In the genomic region with DNA sequence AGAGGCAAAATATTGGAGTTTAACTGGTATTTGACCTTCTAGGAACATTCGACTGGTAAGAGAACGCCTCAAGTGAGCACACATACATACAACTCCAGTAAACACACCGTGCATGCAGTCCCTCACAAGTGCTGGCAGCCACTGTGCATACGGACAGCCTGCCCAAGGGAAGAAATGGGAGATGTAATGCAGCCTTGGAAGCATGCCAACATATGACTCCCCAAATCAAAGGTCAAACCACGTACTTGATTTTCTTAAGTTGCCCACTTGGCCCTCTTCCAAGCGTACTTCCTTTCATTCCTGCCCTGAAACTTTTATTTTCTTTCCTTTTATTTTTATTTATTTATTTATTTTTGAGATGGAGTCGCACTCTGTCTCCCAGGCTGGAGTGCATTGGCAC, we compare ENCODE assay signal across 15 cellular contexts.
DNase-seq lines count a peak whose midpoint lies in the region; ATAC-seq, FAIRE-seq and TF ChIP-seq lines count a peak whose summit lies in the region.
"Had no signal": no experiment of that assay in that cellular context is flagged by ENCODE, and none has a peak within 500 bp of the region (broad histone marks: within the 10 kb centered on the region; RNA-seq: fewer than 3 reads in every experiment).

No MANE protein-coding gene starts in this region.

- no peaks in the 10 kb centered on the region for H3K9me3 ChIP-seq in mammary epithelial cell (replicated peaks; ENCODE audit: insufficient read depth, low read length)
- H3K9me3 ChIP-seq: spleen, upper lobe of right lung had no signal

- H3K4me1 ChIP-seq in mammary epithelial cell (ENCODE audit: insufficient read depth, low read length): peaks cover 27% of the 10 kb centered on the region

- CTCF ChIA-PET in mammary epithelial cell (lab: Charles Lee; ENCODE audit: low non-redundant PET): no interaction called here

- dilution Hi-C loops in mammary epithelial cell (cut with HindIII; ENCODE audit: low sequenced_read_pairs): no loop called here

- FAIRE-seq in D721Med (lab: Jason Lieb, UNC): no peak

- no TSS peak for BruUV-seq in mammary epithelial cell (replicated peaks; lab: Mats Ljungman, UMichigan)

- H3K27me3 ChIP-seq in mammary epithelial cell (ENCODE audit: insufficient read depth, low read length): no peaks in the 10 kb centered on the region
- H3K27me3 ChIP-seq: spleen, upper lobe of right lung had no signal

- H2AFZ ChIP-seq in mammary epithelial cell (ENCODE audit: low read depth, low read length): no peak overlapping the region

- no peak overlapping the region for H3K4me3 ChIP-seq in mammary epithelial cell (replicated peaks in 1 of 3; ENCODE audit: insufficient read depth in 1 of 3, low read depth in 2 of 3, low read length in 3 of 3)
- H3K4me3 ChIP-seq: spleen, upper lobe of right lung had no signal

- H3K9ac ChIP-seq in mammary epithelial cell (ENCODE audit: insufficient read depth, low read length): no peak overlapping the region

- no peaks in the 10 kb centered on the region for H3K36me3 ChIP-seq in mammary epithelial cell (ENCODE audit: insufficient read depth, low read length)
- H3K36me3 ChIP-seq: spleen, upper lobe of right lung had no signal

- intact Hi-C loops in mammary epithelial cell (cut with micrococcal nuclease): no loop called here

- no peaks in the 10 kb centered on the region for H4K20me1 ChIP-seq in mammary epithelial cell (ENCODE audit: insufficient read depth, low read length)

- no peaks in the 10 kb centered on the region for H3K79me2 ChIP-seq in mammary epithelial cell (ENCODE audit: insufficient read depth, low read length)

- ATAC-seq in GM19467 (IDR thresholded peaks at IDR 0.05; ENCODE audit: unreplicated experiment): no peak
- ATAC-seq: left ventricle myocardium superior, upper lobe of right lung had no signal

- DNase-seq in NCI-H748 (lab: John Stamatoyannopoulos, UW; ENCODE audit: unreplicated experiment) (peak; percentile 2), NCI-H748 treated with DMSO at 0.1 percent for 48 hours (lab: John Stamatoyannopoulos, UW) (no peak), NCI-H226 (peak; percentile 36), mammary epithelial cell (peak; percentile 67), renal cortical epithelial cell (ENCODE audit: low read depth) (peak; percentile 73), NCI-H146 treated with DMSO at 0.1 percent for 48 hours (lab: John Stamatoyannopoulos, UW; ENCODE audit: unreplicated experiment) (no peak), D721Med (ENCODE audit: insufficient read length, low spot score) (no peak)
- DNase-seq: activated CD4-positive, alpha-beta T cell treated with anti-CD3 and anti-CD28 coated beads for 4 hours; DMS79; HFFc6; left ventricle myocardium superior; NCI-H510A; spleen; upper lobe of right lung had no signal

- in situ Hi-C loops in mammary epithelial cell (cut with MboI; ENCODE audit: low sequenced_read_pairs in 2 of 2): no loop called here

- H3K4me2 ChIP-seq in mammary epithelial cell (ENCODE audit: insufficient read depth, low read depth, low read length): no peak overlapping the region

- H3K27ac ChIP-seq in mammary epithelial cell (ENCODE audit: insufficient read depth, low read depth, low read length): no peak overlapping the region
- H3K27ac ChIP-seq: spleen, upper lobe of right lung had no signal

- TF ChIP-seq CTCF in mammary epithelial cell (conservative IDR thresholded peaks at IDR 0.05 in 1 of 2, IDR thresholded peaks at IDR 0.05 in 1 of 2; ENCODE audit: extremely low read depth in 1 of 2, insufficient read depth in 1 of 2, low read depth in 1 of 2, low read length in 2 of 2): no peak
- no peak for TF ChIP-seq CTCF in D721Med (IDR thresholded peaks at IDR 0.05; ENCODE audit: insufficient read depth, missing control alignments)

- 74% methylated on average over 7 of the region's 7 CpGs for WGBS in mammary epithelial cell (ENCODE audit: low coverage, missing lambda C conversion rate)

Comparison
In these comparisons a context has a peak if more than half of its experiments do, and no peak if none do; other contexts are left out.
1. DNase-seq: peak in NCI-H748 (single experiment), NCI-H226 (single experiment), mammary epithelial cell (single experiment) and renal cortical epithelial cell (single experiment); none in NCI-H748 treated with DMSO at 0.1 percent for 48 hours (single experiment), NCI-H146 treated with DMSO at 0.1 percent for 48 hours (single experiment) and D721Med (single experiment).